Comparison of ENCODE assay signal across 25 cellular contexts in genomic region chr12:3532931-3533702, GRCh38. TPM values are rescaled to one million over a fixed set of nuclear protein-coding genes. Genes with fewer than 3 reads are reported as not detected.
"Had no signal": no experiment of that assay in that cellular context is flagged by ENCODE, and none has a peak within 500 bp of the region (broad histone marks: within the 10 kb centered on the region; RNA-seq: fewer than 3 reads in every experiment).

No MANE protein-coding gene starts in this region.

- H3K9me3 ChIP-seq: adrenal gland, breast epithelium, thoracic aorta, upper lobe of right lung had no signal

- H3K4me3 Mint-ChIP-seq: activated naive CD8-positive, alpha-beta T cell; activated T-cell treated with anti-CD3 and anti-CD28 coated beads, Interleukin-2, amount 50 U/mL, for 4 hours; dendritic cell treated with granulocyte-macrophage colony-stimulating factor and Interleukin-4, amounts not matched to agents 40 ng/mL and 50 ng/mL, for 4 days; nephron had no signal

- H3K27me3 ChIP-seq: adrenal gland, breast epithelium, upper lobe of right lung had no signal

- H3K27ac ChIP-seq: adrenal gland, breast epithelium, parathyroid adenoma, SJCRH30, thoracic aorta, upper lobe of right lung had no signal

- H3K9ac ChIP-seq: parathyroid adenoma had no signal

- H3K27ac Mint-ChIP-seq: activated naive CD8-positive, alpha-beta T cell; activated T-helper 2 cell treated with anti-CD3 and anti-CD28 coated beads, Interferon-gamma antibody, Interleukin-2, Interleukin-4, amounts not matched to agents 10 μg/mL and 5 μg/mL and 100 μg/mL, durations not matched to agents 14 hours and 24 hours and 36 hours; dendritic cell treated with granulocyte-macrophage colony-stimulating factor and Interleukin-4, amounts not matched to agents 40 ng/mL and 50 ng/mL, for 4 days had no signal

- DNase-seq: activated CD4-positive, alpha-beta T cell treated with anti-CD3 and anti-CD28 coated beads for 1 hour; activated CD4-positive, alpha-beta T cell treated with anti-CD3 and anti-CD28 coated beads, Interleukin-2, amount 50 U/mL, for 1 hour; activated CD8-positive, alpha-beta memory T cell treated with anti-CD3 and anti-CD28 coated beads, Interleukin-2, amount 50 U/mL, for 4 hours; activated naive CD4-positive, alpha-beta T cell; activated T-cell treated with anti-CD3 and anti-CD28 coated beads, Interleukin-2, amount 50 U/mL, for 4 hours; effector memory CD4-positive, alpha-beta T cell; glutamatergic neuron; stimulated activated CD4-positive, alpha-beta T cell treated with anti-CD3 and anti-CD28 coated beads, Interleukin-15, amount 100 ng/mL, for 24 hours; stimulated activated naive CD4-positive, alpha-beta T cell; T-helper 1 cell; upper lobe of right lung had no signal

- H3K36me3 Mint-ChIP-seq: activated naive CD8-positive, alpha-beta T cell had no signal

- H3K4me3 ChIP-seq: adrenal gland, breast epithelium, SJCRH30, smooth muscle cell, thoracic aorta, upper lobe of right lung had no signal

- H3K4me1 ChIP-seq: adrenal gland, breast epithelium, parathyroid adenoma, SJCRH30, upper lobe of right lung had no signal

- ATAC-seq: activated T-cell treated with anti-CD3 and anti-CD28 coated beads, Interleukin-2, amount 50 U/mL, for 4 hours; esophagus mucosa; sciatic nerve had no signal

- H3K36me3 ChIP-seq: adrenal gland, breast epithelium, SJCRH30, thoracic aorta, upper lobe of right lung had no signal

RNA-seq across cellular contexts. Expression of gene PRMT8, which starts 42.1 kb away (rescaled TPM):
- total RNA-seq: activated T-cell treated with anti-CD3 and anti-CD28 coated beads, Interleukin-2, amount 50 U/mL, for 4 hours; activated T-helper 2 cell treated with anti-CD3 and anti-CD28 coated beads, Interferon-gamma antibody, Interleukin-2, Interleukin-4, amounts not matched to agents 10 μg/mL and 5 μg/mL and 100 μg/mL, durations not matched to agents 14 hours and 24 hours and 36 hours; adrenal gland; breast epithelium; endothelial cell of umbilical vein; esophagus mucosa; pulmonary artery endothelial cell; sciatic nerve; SJCRH30; smooth muscle cell; thoracic aorta; upper lobe of right lung had no signal
- polyA plus RNA-seq: endothelial cell of umbilical vein, smooth muscle cell had no signal
